Comparison of ENCODE assay signal across 17 cellular contexts in the genomic region with DNA sequence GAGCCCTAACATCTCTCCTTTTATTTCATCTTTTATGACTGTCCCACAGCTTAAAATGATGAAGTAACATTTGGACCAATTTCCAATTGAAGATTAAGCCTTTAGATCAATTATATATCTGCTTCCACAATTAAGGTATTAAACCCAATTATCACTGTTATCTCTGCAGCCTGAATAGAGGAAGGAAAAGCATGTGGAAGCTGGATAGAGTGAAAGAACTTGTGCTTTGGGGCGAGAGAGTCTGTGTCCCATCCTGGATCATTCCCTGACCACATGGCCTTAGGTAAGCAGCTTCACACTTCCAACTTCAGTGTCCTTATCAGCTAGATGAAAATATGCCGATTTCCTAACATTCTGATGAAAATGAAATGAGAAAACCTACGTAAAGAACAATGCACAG.
DNase-seq lines count a peak whose midpoint lies in the region; ATAC-seq, FAIRE-seq and TF ChIP-seq lines count a peak whose summit lies in the region.
"Had no signal": no experiment of that assay in that cellular context is flagged by ENCODE, and none has a peak within 500 bp of the region (broad histone marks: within the 10 kb centered on the region; RNA-seq: fewer than 3 reads in every experiment).

No MANE protein-coding gene starts in this region.

- no TSS peak for BruUV-seq in K562 (replicated peaks; lab: Mats Ljungman, UMichigan)

- WGBS in K562 (ENCODE audit: insufficient coverage, low coverage, missing lambda C conversion rate), result 71% methylated on average over 3 of the region's 3 CpGs
- WGBS in mesendoderm (ENCODE audit: extremely low coverage, insufficient coverage, low lambda C conversion rate), result no CpG with 5 or more reads among the region's 3 CpGs

- no peak overlapping the region for H3K4me3 Mint-ChIP-seq in CD8-positive, alpha-beta memory T cell
- H3K4me3 Mint-ChIP-seq: CD4-positive, alpha-beta memory T cell; HFFc6 had no signal

- H3K4me2 ChIP-seq in K562 (ENCODE audit: insufficient read depth, low read length) (no peak overlapping the region), mesendoderm (ENCODE audit: low read length) (no peak overlapping the region)

- H3K4me1 ChIP-seq in K562 (replicated peaks in 1 of 2; ENCODE audit: control insufficient read depth in 2 of 2, insufficient read depth in 2 of 2, low read length in 2 of 2) (peaks cover 0 to 9% of the 10 kb centered on the region in 2 experiments; a peak in 2 of 5 replicates), mesendoderm (ENCODE audit: control insufficient read depth, low read depth, low read length) (no peaks in the 10 kb centered on the region)
- no peaks in the 10 kb centered on the region for H3K4me1 ChIP-seq in CD8-positive, alpha-beta memory T cell (ENCODE audit: insufficient read depth, low read length)
- H3K4me1 ChIP-seq: HAP-1 had no signal

- no peaks in the 10 kb centered on the region for H3K79me1 ChIP-seq in mesendoderm (ENCODE audit: low read length)

- no peak for TF ChIP-seq EP300 in K562 (IDR thresholded peaks at IDR 0.05; ENCODE audit: low read length)

- H4K5ac ChIP-seq in mesendoderm (ENCODE audit: low read length), result no peak overlapping the region

- TF ChIP-seq CTCF in K562 (IDR thresholded peaks at IDR 0.05 in 2 of 3, conservative IDR thresholded peaks at IDR 0.05 in 1 of 3; ENCODE audit: insufficient read depth in 2 of 3, low read depth in 1 of 3, low read length in 3 of 3), result no peak

- H2AFZ ChIP-seq in K562 (ENCODE audit: low read depth, low read length), result peak overlapping the region; percentile 70

- no peaks in the 10 kb centered on the region for H3K4me1 Mint-ChIP-seq in CD8-positive, alpha-beta memory T cell
- H3K4me1 Mint-ChIP-seq: CD4-positive, alpha-beta memory T cell had no signal

- no peaks in the 10 kb centered on the region for H3K36me3 ChIP-seq in K562 (ENCODE audit: control insufficient read depth, insufficient read depth, low read length)
- H3K36me3 ChIP-seq in mesendoderm (ENCODE audit: control insufficient read depth, insufficient read depth, low read length), result no peaks in the 10 kb centered on the region
- no peaks in the 10 kb centered on the region for H3K36me3 ChIP-seq in CD8-positive, alpha-beta memory T cell (ENCODE audit: insufficient read depth, low read length)
- H3K36me3 ChIP-seq: HAP-1 had no signal

- no peak overlapping the region for H2BK120ac ChIP-seq in mesendoderm (ENCODE audit: low read depth, low read length)

- H3K9ac ChIP-seq in K562 (ENCODE audit: insufficient read depth in 1 of 2, low read depth in 2 of 2, low read length in 2 of 2), result no peak overlapping the region
- no peak overlapping the region for H3K9ac ChIP-seq in mesendoderm (ENCODE audit: low read length)

- H3K27ac Mint-ChIP-seq in CD8-positive, alpha-beta memory T cell, result no peak overlapping the region
- H3K27ac Mint-ChIP-seq: CD4-positive, alpha-beta memory T cell; HFFc6 had no signal

- no peaks in the 10 kb centered on the region for H3K27me3 ChIP-seq in K562 (ENCODE audit: control insufficient read depth in 2 of 2, insufficient read depth in 2 of 2, low read length in 2 of 2)
- H3K27me3 ChIP-seq in mesendoderm (ENCODE audit: insufficient read depth, low read length, poor library complexity), result no peaks in the 10 kb centered on the region
- H3K27me3 ChIP-seq in CD8-positive, alpha-beta memory T cell (ENCODE audit: insufficient read depth, low read length, poor library complexity, severe bottlenecking), result no peaks in the 10 kb centered on the region

- no peak overlapping the region for H3K4me3 ChIP-seq in K562
- H3K4me3 ChIP-seq in mesendoderm (ENCODE audit: low read length), result no peak overlapping the region
- H3K4me3 ChIP-seq in CD8-positive, alpha-beta memory T cell (ENCODE audit: low read length), result no peak overlapping the region
- H3K4me3 ChIP-seq: HAP-1 had no signal

- H3K36me3 Mint-ChIP-seq in CD8-positive, alpha-beta memory T cell, result no peaks in the 10 kb centered on the region
- H3K36me3 Mint-ChIP-seq: CD4-positive, alpha-beta memory T cell had no signal

- in situ Hi-C loops in K562 (cut with MboI), result no loop called here

- no peak overlapping the region for H4K8ac ChIP-seq in mesendoderm (ENCODE audit: low read depth, low read length)

- no peak for TF ChIP-seq RAD21 in K562 (CRISPR knock-in tag; conservative IDR thresholded peaks at IDR 0.05 in 1 of 2, IDR thresholded peaks at IDR 0.05 in 1 of 2)

- no peak overlapping the region for H3K18ac ChIP-seq in mesendoderm (ENCODE audit: low read length)

- intact Hi-C loops in K562 (cut with micrococcal nuclease), result loop anchor here (5.0 to 10.0 kb wide), 3 partner anchors 348 to 528 kb away; no protein-coding TSS in a partner anchor

- CTCF ChIA-PET in K562 (lab: Yijun Ruan, JAX; ENCODE audit: low intra/inter-chr PET ratio), result interaction anchor here (0.6 kb wide), 1 partner anchor 422 kb away, joined by 3 read pairs; no protein-coding TSS in a partner anchor
- CTCF ChIA-PET in CD8-positive, alpha-beta memory T cell (lab: Charles Lee), result no interaction called here

- H2AK5ac ChIP-seq in mesendoderm (ENCODE audit: low read length), result no peak overlapping the region

- POLR2A ChIA-PET in K562 (lab: Yijun Ruan, JAX), result interaction anchor here (0.6 to 0.8 kb wide), 2 partner anchors 335 to 445 kb away, joined by 3 read pairs; partner anchors contain the start of gene THAP2
- POLR2A ChIA-PET in CD8-positive, alpha-beta memory T cell (lab: Charles Lee), result no interaction called here

- H3K23ac ChIP-seq in mesendoderm (ENCODE audit: low read length), result no peak overlapping the region

- H3K9me1 ChIP-seq in K562 (ENCODE audit: control insufficient read depth, insufficient read depth, low read length), result no peaks in the 10 kb centered on the region

- no peak for ATAC-seq in K562

- H3K27ac ChIP-seq in K562 (ENCODE audit: extremely low read depth, low read depth, low read length), result no peak overlapping the region
- H3K27ac ChIP-seq in mesendoderm (ENCODE audit: low read depth, low read length), result no peak overlapping the region
- no peak overlapping the region for H3K27ac ChIP-seq in CD8-positive, alpha-beta memory T cell (ENCODE audit: low read depth, low read length)

- TF ChIP-seq POLR2A in K562 (conservative IDR thresholded peaks at IDR 0.05), result no peak

- H2BK15ac ChIP-seq in mesendoderm (replicated peaks; ENCODE audit: low read depth), result no peak overlapping the region

- H3K9me3 Mint-ChIP-seq in CD8-positive, alpha-beta memory T cell, result no peaks in the 10 kb centered on the region

- H3K79me2 ChIP-seq in K562 (ENCODE audit: control insufficient read depth, insufficient read depth, low read length) (no peaks in the 10 kb centered on the region), mesendoderm (ENCODE audit: control insufficient read depth, insufficient read depth, low read length) (no peaks in the 10 kb centered on the region)

- no peaks in the 10 kb centered on the region for H3K27me3 Mint-ChIP-seq in CD8-positive, alpha-beta memory T cell
- H3K27me3 Mint-ChIP-seq: CD4-positive, alpha-beta memory T cell had no signal

- H3K56ac ChIP-seq in mesendoderm (ENCODE audit: low read length), result no peak overlapping the region

- FAIRE-seq in K562 (lab: Jason Lieb, UNC), result no peak
- FAIRE-seq: GM12891, GM18507, H54 had no signal

- H2BK5ac ChIP-seq in mesendoderm (ENCODE audit: low read length), result no peak overlapping the region

- DNase-seq in NCI-H524 (lab: John Stamatoyannopoulos, UW) (peak; percentile 49 to 68), NCI-H524 treated with DMSO at 0.1 percent for 48 hours (lab: John Stamatoyannopoulos, UW) (peak; percentile 20), K562 (ENCODE audit: extremely low read depth in 1 of 4, low spot score in 3 of 4) (no peak), mesendoderm (peak; percentile 26), NOMO-1 treated with dmso at 0.1 percent for 144 hours (lab: John Stamatoyannopoulos, UW; ENCODE audit: unreplicated experiment) (no peak)
- no peak for DNase-seq in CD8-positive, alpha-beta memory T cell
- DNase-seq: Caco-2; CD4-positive, alpha-beta memory T cell; DMS53; DMS79 treated with DMSO at 0.1 percent for 48 hours; GF-D8; GOT3; HFFc6 had no signal

- H4K20me1 ChIP-seq in K562 (replicated peaks; ENCODE audit: control insufficient read depth, insufficient read depth, low read length), result no peaks in the 10 kb centered on the region

- no peaks in the 10 kb centered on the region for H3K9me3 ChIP-seq in K562 (replicated peaks; ENCODE audit: control insufficient read depth, insufficient read depth, low read depth, low read length)
- no peaks in the 10 kb centered on the region for H3K9me3 ChIP-seq in CD8-positive, alpha-beta memory T cell (ENCODE audit: low read length)
- H3K9me3 ChIP-seq: Caco-2, HAP-1 had no signal

- H3K4ac ChIP-seq in mesendoderm (ENCODE audit: low read depth, low read length), result no peak overlapping the region

TF ChIP-seq in K562, 482 proteins besides CTCF, POLR2A, EP300 and RAD21:
- TF ChIP-seq THAP12 (CRISPR knock-in tag; IDR thresholded peaks at IDR 0.05) (no peak), ZKSCAN8 (CRISPR knock-in tag; IDR thresholded peaks at IDR 0.05) (no peak), ZNF707 (CRISPR knock-in tag; conservative IDR thresholded peaks at IDR 0.05) (no peak), SAFB (IDR thresholded peaks at IDR 0.05; ENCODE audit: borderline replicate concordance, low read depth, low read length) (no peak), TFAM (CRISPR knock-in tag; conservative IDR thresholded peaks at IDR 0.05) (no peak), FIP1L1 (IDR thresholded peaks at IDR 0.05; ENCODE audit: low read depth, low read length, poor library complexity, severe bottlenecking) (no peak), PYGO2 (tag; IDR thresholded peaks at IDR 0.05) (no peak), ELF1 (tag; IDR thresholded peaks at IDR 0.05) (no peak), CREBBP (IDR thresholded peaks at IDR 0.05; ENCODE audit: low read depth, low read length) (no peak)

Comparison
In these comparisons a context has a peak if more than half of its experiments do, and no peak if none do; other contexts are left out.
1. DNase-seq: peak in NCI-H524 (2 of 2), NCI-H524 treated with DMSO at 0.1 percent for 48 hours (single experiment) and mesendoderm (single experiment); none in K562 (0 of 4), CD8-positive, alpha-beta memory T cell (0 of 5) and NOMO-1 treated with dmso at 0.1 percent for 144 hours (single experiment).